In the genomic region with DNA sequence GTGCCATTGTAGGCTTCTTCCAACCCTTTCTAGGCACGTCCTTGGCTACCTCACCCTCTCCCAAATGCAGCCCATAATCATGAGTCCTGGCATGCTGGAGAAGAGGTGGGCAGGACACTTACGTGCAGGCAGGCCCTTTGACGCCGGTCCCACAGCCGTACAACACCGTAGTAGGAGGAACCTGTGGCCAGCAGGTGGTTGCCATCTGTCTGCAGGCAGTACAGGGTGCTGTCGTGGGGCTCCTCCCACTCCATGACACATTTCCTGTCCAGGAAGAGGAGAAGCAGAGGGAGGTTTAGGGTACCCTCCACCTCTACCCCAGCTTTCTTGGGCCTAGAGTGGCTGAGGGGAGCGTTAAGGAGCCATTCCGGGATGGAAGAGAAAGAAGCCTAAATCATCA, we compare ENCODE assay signal across 13 cellular contexts. TPM values are rescaled to one million over a fixed set of nuclear protein-coding genes. Genes with fewer than 3 reads are reported as not detected.
A peak's percentile ranks its signal among the peaks of the same experiment; 100 is the strongest.
DNase-seq lines count a peak whose midpoint lies in the region; ATAC-seq and TF ChIP-seq lines count a peak whose summit lies in the region.
"Had no signal": no experiment of that assay in that cellular context is flagged by ENCODE, and none has a peak within 500 bp of the region (broad histone marks: within the 10 kb centered on the region; RNA-seq: fewer than 3 reads in every experiment).

No MANE protein-coding gene starts in this region.

- H3K36me3 Mint-ChIP-seq in CD8-positive, alpha-beta T cell: peaks cover 59% of the 10 kb centered on the region
- H3K36me3 Mint-ChIP-seq in activated T-cell treated with anti-CD3 and anti-CD28 coated beads, Interleukin-2, amount 50 U/mL, for 72 hours (ENCODE audit: insufficient read depth in 2 of 2): peaks cover under 1 to 2% of the 10 kb centered on the region in 2 donors
- peaks cover 24% of the 10 kb centered on the region for H3K36me3 Mint-ChIP-seq in memory B cell

- no peak overlapping the region for H3K4me3 Mint-ChIP-seq in CD8-positive, alpha-beta T cell
- no peak overlapping the region for H3K4me3 Mint-ChIP-seq in activated T-cell treated with anti-CD3 and anti-CD28 coated beads, Interleukin-2, amount 50 U/mL, for 72 hours
- no peak overlapping the region for H3K4me3 Mint-ChIP-seq in memory B cell
- H3K4me3 Mint-ChIP-seq: IgD-negative memory B cell had no signal

- RAD21 ChIA-PET in HCT116 (lab: Charles Lee; ENCODE audit: low non-redundant PET in 1 of 2, low total read pairs in 2 of 2, uncharacterized antibody in 2 of 2, unreplicated experiment in 2 of 2): no interaction called here

- DNase-seq in CD8-positive, alpha-beta T cell: no peak
- DNase-seq in HCT116 (ENCODE audit: low read depth, low spot score) (no peak), memory B cell (ENCODE audit: low spot score in 2 of 2) (no peak), Kasumi-1 (lab: John Stamatoyannopoulos, UW) (no peak)
- peak; percentile 13 to 15 for DNase-seq in activated T-cell treated with anti-CD3 and anti-CD28 coated beads, Interleukin-2, amount 50 U/mL, for 72 hours
- DNase-seq: NCI-H2227 treated with DMSO at 0.1 percent for 48 hours; posterior cingulate gyrus; stimulated activated CD4-positive, alpha-beta T cell treated with anti-CD3 and anti-CD28 coated beads, Interleukin-4, amount 100 ng/mL, for 1 hour had no signal

- no peak overlapping the region for H2AFZ ChIP-seq in HCT116 (ENCODE audit: low read depth, low read length, poor library complexity, severe bottlenecking)

- intact Hi-C loops in CD8-positive, alpha-beta T cell (cut with DNase I, micrococcal nuclease): no loop called here
- intact Hi-C loops in HCT116 (cut with micrococcal nuclease): no loop called here

- no peaks in the 10 kb centered on the region for H3K9me2 ChIP-seq in HCT116 (ENCODE audit: insufficient read depth)

- H3K27ac ChIP-seq in CD8-positive, alpha-beta T cell (ENCODE audit: low read depth, low read length): no peak overlapping the region
- no peak overlapping the region; the same call in 1 of the 2 replicates for H3K27ac ChIP-seq in HCT116 (ENCODE audit: low read depth, low read length)

- H3K9ac ChIP-seq in HCT116 (ENCODE audit: low read length): no peak overlapping the region

- no peaks in the 10 kb centered on the region for H3K9me3 Mint-ChIP-seq in CD8-positive, alpha-beta T cell
- no peaks in the 10 kb centered on the region for H3K9me3 Mint-ChIP-seq in activated T-cell treated with anti-CD3 and anti-CD28 coated beads, Interleukin-2, amount 50 U/mL, for 72 hours
- no peaks in the 10 kb centered on the region for H3K9me3 Mint-ChIP-seq in memory B cell
- H3K9me3 Mint-ChIP-seq: IgD-negative memory B cell had no signal

- H4K20me1 ChIP-seq in HCT116 (ENCODE audit: insufficient read depth): no peaks in the 10 kb centered on the region

- no peak overlapping the region for H3K4me2 ChIP-seq in HCT116 (ENCODE audit: low read length)

- TF ChIP-seq CTCF in CD8-positive, alpha-beta T cell (IDR thresholded peaks at IDR 0.05): no peak
- TF ChIP-seq CTCF in HCT116 (IDR thresholded peaks at IDR 0.05 in 2 of 3, conservative IDR thresholded peaks at IDR 0.05 in 1 of 3; ENCODE audit: borderline replicate concordance in 1 of 3, insufficient read depth in 1 of 3, low read depth in 2 of 3, low read length in 2 of 3): no peak

- no peak for ATAC-seq in CD8-positive, alpha-beta T cell
- ATAC-seq in HCT116 (peak; percentile 80), memory B cell (ENCODE audit: low read depth) (no peak), GM18867 (IDR thresholded peaks at IDR 0.05; ENCODE audit: unreplicated experiment) (no peak), GM18868 (IDR thresholded peaks at IDR 0.05; ENCODE audit: unreplicated experiment) (no peak)
- ATAC-seq in activated T-cell treated with anti-CD3 and anti-CD28 coated beads, Interleukin-2, amount 50 U/mL, for 72 hours (replicated peaks in 1 of 2): peak; percentile 49 to 76
- ATAC-seq: left lobe of liver had no signal

- no peaks in the 10 kb centered on the region for H3K9me3 ChIP-seq in CD8-positive, alpha-beta T cell (ENCODE audit: low read length)
- no peaks in the 10 kb centered on the region for H3K9me3 ChIP-seq in HCT116 (ENCODE audit: control insufficient read depth in 1 of 2, insufficient read depth in 1 of 2, low read depth in 1 of 2, low read length in 2 of 2)
- H3K9me3 ChIP-seq: breast epithelium had no signal

- H3K27me3 Mint-ChIP-seq in CD8-positive, alpha-beta T cell (ENCODE audit: low read depth): no peaks in the 10 kb centered on the region
- H3K27me3 Mint-ChIP-seq in activated T-cell treated with anti-CD3 and anti-CD28 coated beads, Interleukin-2, amount 50 U/mL, for 72 hours (ENCODE audit: low read depth): no peaks in the 10 kb centered on the region
- no peaks in the 10 kb centered on the region for H3K27me3 Mint-ChIP-seq in memory B cell
- H3K27me3 Mint-ChIP-seq: IgD-negative memory B cell had no signal

- no peak for TF ChIP-seq POLR2A in HCT116 (IDR thresholded peaks at IDR 0.05; ENCODE audit: borderline replicate concordance, extremely low read depth, insufficient read depth, insufficient read length)

- H3K27me3 ChIP-seq in CD8-positive, alpha-beta T cell (ENCODE audit: insufficient read depth, low read length): no peaks in the 10 kb centered on the region
- no peaks in the 10 kb centered on the region for H3K27me3 ChIP-seq in HCT116 (ENCODE audit: insufficient read depth, low read length)
- H3K27me3 ChIP-seq: breast epithelium had no signal

- H3K4me3 ChIP-seq in CD8-positive, alpha-beta T cell (ENCODE audit: low read depth, low read length): no peak overlapping the region
- no peak overlapping the region for H3K4me3 ChIP-seq in HCT116 (replicated peaks in 1 of 2; ENCODE audit: low read depth in 1 of 2, low read length in 2 of 2)
- H3K4me3 ChIP-seq: breast epithelium had no signal

- H3K4me1 ChIP-seq in CD8-positive, alpha-beta T cell (ENCODE audit: insufficient read depth, low read length): no peaks in the 10 kb centered on the region
- peaks cover 0 to 6% of the 10 kb centered on the region in 2 experiments; a peak in 1 of 4 replicates for H3K4me1 ChIP-seq in HCT116 (ENCODE audit: control insufficient read depth in 1 of 2, insufficient read depth in 2 of 2, low read length in 2 of 2)
- H3K4me1 ChIP-seq: breast epithelium had no signal

- TF ChIP-seq RAD21 in HCT116 (IDR thresholded peaks at IDR 0.05; ENCODE audit: low read depth): no peak

- H3K36me3 ChIP-seq in CD8-positive, alpha-beta T cell (ENCODE audit: insufficient read depth, low read length): peaks cover 43% of the 10 kb centered on the region
- H3K36me3 ChIP-seq in HCT116 (ENCODE audit: control insufficient read depth in 1 of 2, insufficient read depth in 2 of 2, low read length in 2 of 2): peaks cover 9 to 12% of the 10 kb centered on the region in 2 experiments; a peak in 2 of 4 replicates
- H3K36me3 ChIP-seq: breast epithelium had no signal

- H3K27ac Mint-ChIP-seq in CD8-positive, alpha-beta T cell: peak overlapping the region; percentile 41
- peak overlapping the region; percentile 49 for H3K27ac Mint-ChIP-seq in activated T-cell treated with anti-CD3 and anti-CD28 coated beads, Interleukin-2, amount 50 U/mL, for 72 hours
- peak overlapping the region; percentile 35 for H3K27ac Mint-ChIP-seq in memory B cell

- no peaks in the 10 kb centered on the region for H3K79me2 ChIP-seq in HCT116 (ENCODE audit: insufficient read depth, low read length)

- CTCF ChIA-PET in CD8-positive, alpha-beta T cell (lab: Charles Lee): interaction anchor here (1.4 kb wide), 1 partner anchor 9 kb away, joined by 4 read pairs; no protein-coding TSS in a partner anchor
- CTCF ChIA-PET in HCT116 (lab: Charles Lee): interaction anchor here (1.1 to 1.4 kb wide), 2 partner anchors 9 to 169 kb away, joined by 3 to 4 read pairs; no protein-coding TSS in a partner anchor

- H3K4me1 Mint-ChIP-seq in CD8-positive, alpha-beta T cell (ENCODE audit: low read depth): no peaks in the 10 kb centered on the region
- H3K4me1 Mint-ChIP-seq in activated T-cell treated with anti-CD3 and anti-CD28 coated beads, Interleukin-2, amount 50 U/mL, for 72 hours (ENCODE audit: low read depth): peaks cover 10% of the 10 kb centered on the region
- H3K4me1 Mint-ChIP-seq in memory B cell: no peaks in the 10 kb centered on the region

- no TSS peak for BruUV-seq in HCT116 (replicated peaks; lab: Mats Ljungman, UMichigan)

- POLR2A ChIA-PET in CD8-positive, alpha-beta T cell (lab: Charles Lee): no interaction called here
- POLR2A ChIA-PET in HCT116 (lab: Charles Lee): no interaction called here

TF ChIP-seq in HCT116, 20 proteins besides CTCF, POLR2A, EP300 and RAD21:
- no peak for TF ChIP-seq FOSL1 (IDR thresholded peaks at IDR 0.05; ENCODE audit: low read depth)
- TF ChIP-seq YY1 (IDR thresholded peaks at IDR 0.05; ENCODE audit: extremely low read depth, insufficient replicate concordance, low read depth, low read length): no peak
- no peak for TF ChIP-seq CEBPB (IDR thresholded peaks at IDR 0.05; ENCODE audit: low read depth)
- TF ChIP-seq CBX3 (IDR thresholded peaks at IDR 0.05; ENCODE audit: low read depth): no peak
- TF ChIP-seq ZFX (IDR thresholded peaks at IDR 0.05): no peak
- TF ChIP-seq, protein P1, sequence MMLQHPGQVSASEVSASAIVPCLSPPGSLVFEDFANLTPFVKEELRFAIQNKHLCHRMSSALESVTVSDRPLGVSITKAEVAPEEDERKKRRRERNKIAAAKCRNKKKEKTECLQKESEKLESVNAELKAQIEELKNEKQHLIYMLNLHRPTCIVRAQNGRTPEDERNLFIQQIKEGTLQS (IDR thresholded peaks at IDR 0.05): no peak
- 0 out of 2 replicates have a peak, but pooled peaks have one; percentile 22 for TF ChIP-seq POLR2AphosphoS5 (IDR thresholded peaks at IDR 0.05; ENCODE audit: low read depth, low read length)

RNA-seq across cellular contexts. Expression of a gene that starts 23.4 kb away (rescaled TPM):
- total RNA-seq in CD8-positive, alpha-beta T cell: 1 to 10 TPM in 1 of 2 experiments, not detected in 1; 1.0 TPM
- 39.5 TPM for total RNA-seq in HCT116 (2021; ENCODE audit: unreplicated experiment)
- polyA plus RNA-seq in HCT116 (2012): 87.6 and 101 TPM in 2 replicates
- 1 to 10 TPM; 4.5 to 4.7 TPM for total RNA-seq in activated T-cell treated with anti-CD3 and anti-CD28 coated beads, Interleukin-2, amount 50 U/mL, for 72 hours

RNA-seq across cellular contexts. Expression of a gene that starts 23.4 kb away (rescaled TPM):
- total RNA-seq in CD8-positive, alpha-beta T cell: 10 to 100 TPM; 19.9 to 23.0 TPM
- 51.3 TPM for total RNA-seq in HCT116 (2021; ENCODE audit: unreplicated experiment)
- 42.0 and 43.2 TPM in 2 replicates for polyA plus RNA-seq in HCT116 (2012)
- total RNA-seq in activated T-cell treated with anti-CD3 and anti-CD28 coated beads, Interleukin-2, amount 50 U/mL, for 72 hours: 10 to 100 TPM; 34.8 to 38.0 TPM

Comparison
In these comparisons a context has a peak if more than half of its experiments do, and no peak if none do; other contexts are left out.
1. ATAC-seq: peak in HCT116 (single experiment) and activated T-cell treated with anti-CD3 and anti-CD28 coated beads, Interleukin-2, amount 50 U/mL, for 72 hours (2 of 2); none in CD8-positive, alpha-beta T cell (single experiment), memory B cell (single experiment), GM18867 (single experiment) and GM18868 (single experiment).
2. DNase-seq: peak in activated T-cell treated with anti-CD3 and anti-CD28 coated beads, Interleukin-2, amount 50 U/mL, for 72 hours (2 of 2); none in CD8-positive, alpha-beta T cell (0 of 7), HCT116 (single experiment), memory B cell (0 of 2) and Kasumi-1 (0 of 2).
3. Peak in every context shown above with its lines, with median percentiles within 50 percentile points of each other: H3K27ac Mint-ChIP-seq.